ENCODE assay signal across 1 cellular context in genomic region chr9:75096796-75097195, GRCh38.
TF ChIP-seq lines count a peak whose summit lies in the region.

No MANE protein-coding gene starts in this region.

TF ChIP-seq in IMR-90, 13 proteins besides CTCF, POLR2A, EP300 and RAD21:
- TF ChIP-seq USF2 (IDR thresholded peaks at IDR 0.05; ENCODE audit: low read depth, low read length) (no peak), MXI1 (IDR thresholded peaks at IDR 0.05; ENCODE audit: borderline replicate concordance, low read depth, low read length) (no peak), CHD1 (IDR thresholded peaks at IDR 0.05; ENCODE audit: low read depth, low read length) (no peak), MAZ (IDR thresholded peaks at IDR 0.05; ENCODE audit: borderline replicate concordance, low read depth, low read length) (no peak), NFE2L2 (IDR thresholded peaks at IDR 0.05; ENCODE audit: low read depth, low read length) (no peak), BHLHE40 (IDR thresholded peaks at IDR 0.05; ENCODE audit: low read depth, low read length) (no peak), RCOR1 (IDR thresholded peaks at IDR 0.05; ENCODE audit: insufficient replicate concordance, low read length) (no peak)
